16 cellular contexts compared by ENCODE assay signal in genomic region chr10:113820507-113820906, GRCh38. TPM values are rescaled to one million over a fixed set of nuclear protein-coding genes. Genes with fewer than 3 reads are reported as not detected.
DNase-seq lines count a peak whose midpoint lies in the region; ATAC-seq and TF ChIP-seq lines count a peak whose summit lies in the region.
"Had no signal": no experiment of that assay in that cellular context is flagged by ENCODE, and none has a peak within 500 bp of the region (broad histone marks: within the 10 kb centered on the region; RNA-seq: fewer than 3 reads in every experiment).

No MANE protein-coding gene starts in this region.

- H3K27me3 ChIP-seq in body of pancreas (no peaks in the 10 kb centered on the region), neural progenitor cell (no peaks in the 10 kb centered on the region), spleen (replicated peaks in 1 of 7) (no peaks in the 10 kb centered on the region), left lung (no peaks in the 10 kb centered on the region)

- peak; percentile 14 for DNase-seq in DMS 273 (lab: John Stamatoyannopoulos, UW; ENCODE audit: unreplicated experiment)
- no peak for DNase-seq in DMS 273 treated with DMSO at 0.1 percent for 48 hours (lab: John Stamatoyannopoulos, UW)
- peak; percentile 42 for DNase-seq in HEK293T (ENCODE audit: extremely low spot score)
- DNase-seq in body of pancreas, result no peak
- DNase-seq in neural progenitor cell (ENCODE audit: low spot score), result peak; percentile 44
- no peak for DNase-seq in spleen
- DNase-seq in left lung, result no peak
- DNase-seq: 8988T; activated CD8-positive, alpha-beta T cell treated with anti-CD3 and anti-CD28 coated beads for 36 hours; Karpas-422; mesenchymal stem cell; NCI-H1930; NCI-H748 treated with DMSO at 0.1 percent for 48 hours; T-helper 9 cell had no signal

- peak overlapping the region; percentile 73 for H2AFZ ChIP-seq in neural progenitor cell (replicated peaks)

- H3K4me1 ChIP-seq in body of pancreas, result peaks cover 13% of the 10 kb centered on the region
- H3K4me1 ChIP-seq in neural progenitor cell, result no peaks in the 10 kb centered on the region
- no peaks in the 10 kb centered on the region for H3K4me1 ChIP-seq in spleen
- no peaks in the 10 kb centered on the region for H3K4me1 ChIP-seq in left lung

- intact Hi-C loops in body of pancreas (cut with DNase I), result no loop called here
- intact Hi-C loops in spleen (cut with DNase I; ENCODE audit: low total_unique reads), result no loop called here
- intact Hi-C loops in left lung (cut with DNase I), result no loop called here

- no peak overlapping the region for H3K27ac ChIP-seq in body of pancreas
- no peak overlapping the region for H3K27ac ChIP-seq in neural progenitor cell
- no peak overlapping the region for H3K27ac ChIP-seq in spleen
- H3K27ac ChIP-seq in left lung, result no peak overlapping the region

- no peak overlapping the region for H3K9ac ChIP-seq in neural progenitor cell

- WGBS in body of pancreas, 2 donors, result 65 to 69% methylated on average over 8 of the region's 8 CpGs
- WGBS in spleen, 5 donors, result 68 to 86% (median 80%) methylated on average over 8 of the region's 8 CpGs

- no peak overlapping the region for H3K4me3 Mint-ChIP-seq in neural progenitor cell
- H3K4me3 Mint-ChIP-seq: activated CD8-positive, alpha-beta T cell treated with anti-CD3 and anti-CD28 coated beads for 36 hours had no signal

- H3K4me2 ChIP-seq in neural progenitor cell, result no peak overlapping the region

- TF ChIP-seq POLR2A in body of pancreas (IDR thresholded peaks at IDR 0.05), result no peak
- TF ChIP-seq POLR2A in spleen (IDR thresholded peaks at IDR 0.05), result no peak

- CTCF ChIA-PET in HEK293T (lab: Yijun Ruan, JAX), result no interaction called here

- TF ChIP-seq CTCF in body of pancreas (IDR thresholded peaks at IDR 0.05) (no peak), neural progenitor cell (IDR thresholded peaks at IDR 0.05) (peak; percentile 55), spleen (IDR thresholded peaks at IDR 0.05 in 8 of 11, conservative IDR thresholded peaks at IDR 0.05 in 3 of 11) (no peak), left lung (IDR thresholded peaks at IDR 0.05) (no peak)

- H3K79me2 ChIP-seq in neural progenitor cell (ENCODE audit: low read depth), result no peaks in the 10 kb centered on the region

- no peaks in the 10 kb centered on the region for H3K4me1 Mint-ChIP-seq in neural progenitor cell

- H3K9me3 ChIP-seq in body of pancreas (no peaks in the 10 kb centered on the region), neural progenitor cell (ENCODE audit: low read depth) (no peaks in the 10 kb centered on the region), spleen (no peaks in the 10 kb centered on the region), left lung (no peaks in the 10 kb centered on the region)

- H3K27ac Mint-ChIP-seq in neural progenitor cell, result no peak overlapping the region
- H3K27ac Mint-ChIP-seq: activated CD8-positive, alpha-beta T cell treated with anti-CD3 and anti-CD28 coated beads for 36 hours had no signal

- H3K4me3 ChIP-seq in body of pancreas (no peak overlapping the region), neural progenitor cell (no peak overlapping the region), spleen (no peak overlapping the region), left lung (no peak overlapping the region)

- peak; percentile 15 for ATAC-seq in body of pancreas
- ATAC-seq in HG03439 (IDR thresholded peaks at IDR 0.05; ENCODE audit: unreplicated experiment), result no peak
- no peak for ATAC-seq in left lung
- ATAC-seq: activated CD8-positive, alpha-beta T cell treated with anti-CD3 and anti-CD28 coated beads for 36 hours; Right ventricle myocardium inferior had no signal

- H3K27me3 Mint-ChIP-seq in neural progenitor cell (ENCODE audit: insufficient read depth, low read depth), result peaks cover 5% of the 10 kb centered on the region
- H3K27me3 Mint-ChIP-seq: activated CD8-positive, alpha-beta T cell treated with anti-CD3 and anti-CD28 coated beads for 36 hours had no signal

- no peaks in the 10 kb centered on the region for H3K36me3 ChIP-seq in body of pancreas (replicated peaks in 1 of 2; ENCODE audit: insufficient read depth in 1 of 2, low read depth in 2 of 2)
- H3K36me3 ChIP-seq in neural progenitor cell, result no peaks in the 10 kb centered on the region
- H3K36me3 ChIP-seq in spleen, result no peaks in the 10 kb centered on the region
- H3K36me3 ChIP-seq in left lung, result no peaks in the 10 kb centered on the region

- no peaks in the 10 kb centered on the region for H4K20me1 ChIP-seq in neural progenitor cell (ENCODE audit: low read depth)

- POLR2A ChIA-PET in HEK293T (lab: Yijun Ruan, JAX), result no interaction called here

- no peaks in the 10 kb centered on the region for H3K36me3 Mint-ChIP-seq in neural progenitor cell

- H3F3A ChIP-seq in neural progenitor cell (ENCODE audit: low read depth), result no peaks in the 10 kb centered on the region

- H3K9me3 Mint-ChIP-seq in neural progenitor cell, result no peaks in the 10 kb centered on the region
- H3K9me3 Mint-ChIP-seq: activated CD8-positive, alpha-beta T cell treated with anti-CD3 and anti-CD28 coated beads for 36 hours had no signal

TF ChIP-seq in HEK293T, 16 proteins besides CTCF, POLR2A, EP300 and RAD21:
- no peak for TF ChIP-seq TARDBP (IDR thresholded peaks at IDR 0.05)
- no peak for TF ChIP-seq FOXM1 (IDR thresholded peaks at IDR 0.05; ENCODE audit: borderline replicate concordance)
- no peak for TF ChIP-seq FOXA1 (IDR thresholded peaks at IDR 0.05)
- TF ChIP-seq PKNOX1 (IDR thresholded peaks at IDR 0.05), result no peak
- TF ChIP-seq SUZ12 (IDR thresholded peaks at IDR 0.05), result no peak
- no peak for TF ChIP-seq BHLHE40 (IDR thresholded peaks at IDR 0.05; ENCODE audit: borderline replicate concordance)
- TF ChIP-seq SP1 (IDR thresholded peaks at IDR 0.05), result no peak
- no peak for TF ChIP-seq LEF1 (IDR thresholded peaks at IDR 0.05; ENCODE audit: borderline replicate concordance)
- no peak for TF ChIP-seq L3MBTL2 (conservative IDR thresholded peaks at IDR 0.05)
- no peak for TF ChIP-seq HDGF (IDR thresholded peaks at IDR 0.05; ENCODE audit: borderline replicate concordance)
- no peak for TF ChIP-seq CTBP1 (IDR thresholded peaks at IDR 0.05; ENCODE audit: borderline replicate concordance)
- TF ChIP-seq ZNF384 (IDR thresholded peaks at IDR 0.05), result no peak
- no peak for TF ChIP-seq ARNT (IDR thresholded peaks at IDR 0.05)
- TF ChIP-seq ELF4 (IDR thresholded peaks at IDR 0.05), result no peak
- TF ChIP-seq FOXK2 (IDR thresholded peaks at IDR 0.05), result no peak
- no peak for TF ChIP-seq NFRKB (IDR thresholded peaks at IDR 0.05)

RNA-seq across cellular contexts. Expression of gene DCLRE1A, which starts 33.4 kb away (rescaled TPM):
- 1 to 10 TPM; 4.6 to 5.2 TPM for total RNA-seq in body of pancreas
- total RNA-seq in neural progenitor cell (ENCODE audit: low replicate concordance), result 24.0 and 35.9 TPM in 2 replicates
- 1 to 10 TPM; 5.2 to 8.3 (median 6.4) TPM for total RNA-seq in spleen
- polyA plus RNA-seq in spleen, result 1 to 10 TPM; 2.1 to 3.4 (median 3.1) TPM
- 1 to 10 TPM; 8.1 to 8.5 TPM for total RNA-seq in left lung

RNA-seq across cellular contexts. Expression of gene NHLRC2, which starts 34.0 kb away (rescaled TPM):
- total RNA-seq in body of pancreas (10 to 100 TPM; 17.9 to 50.4 TPM), neural progenitor cell (ENCODE audit: low replicate concordance) (38.0 and 47.6 TPM in 2 replicates), spleen (10 to 100 TPM; 34.7 to 71.1 (median 50.9) TPM), left lung (10 to 100 TPM; 38.0 to 48.2 TPM)
- polyA plus RNA-seq in spleen, result 1 to 10 TPM; 3.4 to 4.9 (median 4.2) TPM

Comparison
In these comparisons a context has a peak if more than half of its experiments do, and no peak if none do; other contexts are left out.
1. DNase-seq: peak in DMS 273 (single experiment), HEK293T (single experiment) and neural progenitor cell (single experiment); none in DMS 273 treated with DMSO at 0.1 percent for 48 hours (single experiment), body of pancreas (0 of 4), spleen (single experiment) and left lung (0 of 2).